8 cellular contexts compared by ENCODE assay signal in genomic region chr16:87316923-87317765, GRCh38. TPM values are rescaled to one million over a fixed set of nuclear protein-coding genes. Genes with fewer than 3 reads are reported as not detected.
DNase-seq lines count a peak whose midpoint lies in the region; ATAC-seq and TF ChIP-seq lines count a peak whose summit lies in the region.

C16orf95 (minus strand) TSS chr16:87317392; CDS start chr16:87317242, 150 bp downstream.

- TF ChIP-seq EP300 in Ishikawa (IDR thresholded peaks at IDR 0.05; ENCODE audit: borderline replicate concordance), result no peak

- DNase-seq in DMS79 (lab: John Stamatoyannopoulos, UW), result peak; percentile 47
- DNase-seq in OCI-M1 (lab: John Stamatoyannopoulos, UW), result peak; percentile 96
- DNase-seq in activated T-cell treated with anti-CD3 and anti-CD28 coated beads for 48 hours (ENCODE audit: low read depth), result peak; percentile 94
- peak; percentile 37 for DNase-seq in epithelial cell of proximal tubule (ENCODE audit: low read depth)
- peak; percentile 98 for DNase-seq in mucosa of gallbladder (ENCODE audit: low spot score)
- DNase-seq in stimulated activated CD8-positive, alpha-beta memory T cell treated with anti-CD3 and anti-CD28 coated beads, Interleukin-4, amount 100 ng/mL, for 24 hours (ENCODE audit: low read depth), result peak; percentile 93

- peak; percentile 32; the same call in 1 of the 2 replicates for TF ChIP-seq RAD21 in Ishikawa (IDR thresholded peaks at IDR 0.05; ENCODE audit: low read depth)

- ATAC-seq in GM21619 (IDR thresholded peaks at IDR 0.05; ENCODE audit: unreplicated experiment), result peak; percentile 86

- peak; percentile 71 for TF ChIP-seq CTCF in epithelial cell of proximal tubule (conservative IDR thresholded peaks at IDR 0.05; ENCODE audit: low read depth, low read length)

- peak within 1 kb of the TSS; percentile 73 for H3K4me3 ChIP-seq in epithelial cell of proximal tubule (ENCODE audit: low read depth, low read length)

TF ChIP-seq in Ishikawa, 13 proteins besides CTCF, POLR2A, EP300 and RAD21:
- TF ChIP-seq MAX (IDR thresholded peaks at IDR 0.05) (peak; percentile 60; the same call in 1 of the 2 replicates), NFIC (IDR thresholded peaks at IDR 0.05) (no peak), CREB1 (IDR thresholded peaks at IDR 0.05; ENCODE audit: low read depth) (no peak; the same call in 1 of the 2 replicates), FOXM1 (IDR thresholded peaks at IDR 0.05; ENCODE audit: borderline replicate concordance, low read depth) (no peak), TEAD4 (IDR thresholded peaks at IDR 0.05) (no peak), USF1 (IDR thresholded peaks at IDR 0.05) (no peak), REST (IDR thresholded peaks at IDR 0.05; ENCODE audit: low read depth) (no peak), TAF1 (IDR thresholded peaks at IDR 0.05; ENCODE audit: low read depth) (peak; percentile 82), ZBTB7A (IDR thresholded peaks at IDR 0.05; ENCODE audit: low read depth) (peak; percentile 69), YY1 (IDR thresholded peaks at IDR 0.05; ENCODE audit: low read depth) (peak; percentile 65; the same call in 1 of the 2 replicates), EGR1 (IDR thresholded peaks at IDR 0.05) (peak; percentile 11; the same call in 1 of the 2 replicates), CEBPB (IDR thresholded peaks at IDR 0.05) (no peak), TCF12 (IDR thresholded peaks at IDR 0.05; ENCODE audit: low read depth) (no peak)

RNA-seq across cellular contexts. Expression of gene C16orf95, which starts in this region (rescaled TPM):
- 0.65 and 1.7 TPM in 2 replicates for total RNA-seq in epithelial cell of proximal tubule
- total RNA-seq in mucosa of gallbladder, result 2.2 TPM

Comparison
In these comparisons a context has a peak if more than half of its experiments do, and no peak if none do; other contexts are left out.
1. Peak in every context shown above with its lines: DNase-seq, ATAC-seq and H3K4me3 ChIP-seq.
2. DNase-seq: peak in every context shown above with its lines; median percentile 98 in mucosa of gallbladder; 96 in OCI-M1; 94 in activated T-cell treated with anti-CD3 and anti-CD28 coated beads for 48 hours; 93 in stimulated activated CD8-positive, alpha-beta memory T cell treated with anti-CD3 and anti-CD28 coated beads, Interleukin-4, amount 100 ng/mL, for 24 hours; 47 in DMS79; 37 in epithelial cell of proximal tubule.